Comparison of ENCODE assay signal across 11 cellular contexts in the genomic region with DNA sequence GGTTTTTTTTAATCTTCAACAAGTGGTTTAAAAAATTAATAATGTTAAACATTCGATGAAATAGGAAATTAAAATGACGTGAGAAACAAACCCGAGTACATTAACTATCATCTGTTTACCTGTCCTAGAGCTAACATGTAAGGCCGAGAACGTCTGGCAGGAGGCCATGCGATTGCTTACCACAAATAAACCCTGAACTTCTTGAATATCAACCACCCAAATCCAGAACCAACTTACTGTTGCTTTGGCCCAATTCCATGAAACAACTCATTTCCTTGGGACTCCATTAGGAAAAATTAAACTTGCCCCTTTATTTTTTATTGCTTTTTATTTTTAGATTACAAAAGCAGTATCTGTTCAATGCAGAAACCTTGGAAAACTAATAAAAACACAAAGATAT.
A peak's percentile ranks its signal among the peaks of the same experiment; 100 is the strongest.
DNase-seq lines count a peak whose midpoint lies in the region; ATAC-seq and TF ChIP-seq lines count a peak whose summit lies in the region.
"Had no signal": no experiment of that assay in that cellular context is flagged by ENCODE, and none has a peak within 500 bp of the region (broad histone marks: within the 10 kb centered on the region; RNA-seq: fewer than 3 reads in every experiment).

No MANE protein-coding gene starts in this region.

- ATAC-seq in stimulated activated naive B cell treated with anti-CD40 and anti-IgM and Interleukin-4, amounts not matched to agents 10 μg/mL and 1 μg/mL and 100 μg/mL, for 72 hours (replicated peaks): no peak
- no peak for ATAC-seq in HG03342 (IDR thresholded peaks at IDR 0.05; ENCODE audit: unreplicated experiment)

- DNase-seq in HT-29 (ENCODE audit: low spot score) (peak; percentile 71), NCI-H226 (peak; percentile 18), choroid plexus epithelial cell (ENCODE audit: low read depth) (peak; percentile 66), stromal cell of bone marrow (ENCODE audit: low read depth) (peak; percentile 15), T-helper 2 cell (no peak)
- DNase-seq in stimulated activated naive B cell treated with anti-CD40 and anti-IgM and Interleukin-4, amounts not matched to agents 10 μg/mL and 1 μg/mL and 100 μg/mL, for 72 hours: no peak
- DNase-seq: left ventricle myocardium superior, tibial artery had no signal

- H3K4me3 Mint-ChIP-seq in stimulated activated naive B cell treated with anti-CD40 and anti-IgM and Interleukin-4, amounts not matched to agents 10 μg/mL and 1 μg/mL and 100 μg/mL, for 72 hours: no peak overlapping the region
- H3K4me3 Mint-ChIP-seq: neural crest cell had no signal

- TF ChIP-seq CTCF in choroid plexus epithelial cell (conservative IDR thresholded peaks at IDR 0.05; ENCODE audit: low read depth, low read length): no peak

- no peaks in the 10 kb centered on the region for H3K9me3 Mint-ChIP-seq in stimulated activated naive B cell treated with anti-CD40 and anti-IgM and Interleukin-4, amounts not matched to agents 10 μg/mL and 1 μg/mL and 100 μg/mL, for 72 hours
- H3K9me3 Mint-ChIP-seq: neural crest cell had no signal

- no peak overlapping the region for H3K4me3 ChIP-seq in choroid plexus epithelial cell (ENCODE audit: low read depth, low read length)
- H3K4me3 ChIP-seq: skin epidermis, tibial artery had no signal

- no peaks in the 10 kb centered on the region for H3K27me3 Mint-ChIP-seq in stimulated activated naive B cell treated with anti-CD40 and anti-IgM and Interleukin-4, amounts not matched to agents 10 μg/mL and 1 μg/mL and 100 μg/mL, for 72 hours

- H3K36me3 Mint-ChIP-seq in stimulated activated naive B cell treated with anti-CD40 and anti-IgM and Interleukin-4, amounts not matched to agents 10 μg/mL and 1 μg/mL and 100 μg/mL, for 72 hours: no peaks in the 10 kb centered on the region

- H3K27ac Mint-ChIP-seq in stimulated activated naive B cell treated with anti-CD40 and anti-IgM and Interleukin-4, amounts not matched to agents 10 μg/mL and 1 μg/mL and 100 μg/mL, for 72 hours: no peak overlapping the region

- no peaks in the 10 kb centered on the region for H3K4me1 Mint-ChIP-seq in stimulated activated naive B cell treated with anti-CD40 and anti-IgM and Interleukin-4, amounts not matched to agents 10 μg/mL and 1 μg/mL and 100 μg/mL, for 72 hours
- H3K4me1 Mint-ChIP-seq: neural crest cell had no signal

Comparison
In these comparisons a context has a peak if more than half of its experiments do, and no peak if none do; other contexts are left out.
1. DNase-seq: peak in HT-29 (single experiment), NCI-H226 (single experiment), choroid plexus epithelial cell (single experiment) and stromal cell of bone marrow (single experiment); none in stimulated activated naive B cell treated with anti-CD40 and anti-IgM and Interleukin-4, amounts not matched to agents 10 μg/mL and 1 μg/mL and 100 μg/mL, for 72 hours (single experiment) and T-helper 2 cell (0 of 5).